Comparison of ENCODE assay signal across 33 cellular contexts in genomic region chr6:45562171-45562570, GRCh38.
DNase-seq lines count a peak whose midpoint lies in the region; ATAC-seq, FAIRE-seq and TF ChIP-seq lines count a peak whose summit lies in the region.
"Had no signal": no experiment of that assay in that cellular context is flagged by ENCODE, and none has a peak within 500 bp of the region (broad histone marks: within the 10 kb centered on the region; RNA-seq: fewer than 3 reads in every experiment).

No MANE protein-coding gene starts in this region.

- H4K20me1 ChIP-seq in K562 (replicated peaks; ENCODE audit: control insufficient read depth, insufficient read depth, low read length), result no peaks in the 10 kb centered on the region
- H4K20me1 ChIP-seq: BLaER1; BLaER1 treated with 17β-estradiol and CSF1 and Interleukin-3, amounts not matched to agents 10 nM and 100 nM had no signal

- no peak for FAIRE-seq in K562 (lab: Jason Lieb, UNC)
- FAIRE-seq: A204.1, A549, D721Med had no signal

- ATAC-seq in K562 (no peak), omental fat pad (ENCODE audit: low FRiP score) (no peak), HG03520 (IDR thresholded peaks at IDR 0.05; ENCODE audit: unreplicated experiment) (no peak)
- ATAC-seq: A549; CD8-positive, alpha-beta T cell had no signal

- WGBS in K562 (ENCODE audit: insufficient coverage, low coverage, missing lambda C conversion rate), result 4% methylated on average over 4 of the region's 4 CpGs
- WGBS in esophagus muscularis mucosa, result 92% methylated on average over 4 of the region's 4 CpGs

- TF ChIP-seq RAD21 in K562 (CRISPR knock-in tag; conservative IDR thresholded peaks at IDR 0.05 in 1 of 2, IDR thresholded peaks at IDR 0.05 in 1 of 2), result no peak

- DNase-seq in K562 (ENCODE audit: extremely low read depth in 1 of 4, low spot score in 3 of 4) (no peak), esophagus muscularis mucosa (ENCODE audit: extremely low spot score) (peak; percentile 84), omental fat pad (ENCODE audit: low spot score) (no peak), NCI-H2196 treated with DMSO at 0.1 percent for 48 hours (lab: John Stamatoyannopoulos, UW; ENCODE audit: unreplicated experiment) (no peak)
- DNase-seq: 8988T; ACHN; AML-193; BE2C; C1 segment of cervical spinal cord; Caco-2; Calu3; CD4-positive, alpha-beta memory T cell; CD4-positive, alpha-beta T cell; CD4-positive, CD25-positive, alpha-beta regulatory T cell; CD8-positive, alpha-beta memory T cell; CD8-positive, alpha-beta T cell; COR-L47; DMS 273 treated with DMSO at 0.1 percent for 48 hours; DMS153; DMS53; DMS79; DMS79 treated with DMSO at 0.1 percent for 48 hours; DND-41; EL had no signal

- H3K9ac ChIP-seq in K562 (ENCODE audit: insufficient read depth in 1 of 2, low read depth in 2 of 2, low read length in 2 of 2), result no peak overlapping the region
- H3K9ac ChIP-seq: BLaER1; BLaER1 treated with 17β-estradiol and CSF1 and Interleukin-3, amounts not matched to agents 10 nM and 100 nM had no signal

- H3K4me2 ChIP-seq in K562 (ENCODE audit: insufficient read depth, low read length), result no peak overlapping the region
- H3K4me2 ChIP-seq: A549; BLaER1; BLaER1 treated with 17β-estradiol and CSF1 and Interleukin-3, amounts not matched to agents 10 nM and 100 nM had no signal

- TF ChIP-seq CTCF in HEK293 (tag by site-specific recombination; IDR thresholded peaks at IDR 0.05) (no peak), K562 (IDR thresholded peaks at IDR 0.05 in 2 of 3, conservative IDR thresholded peaks at IDR 0.05 in 1 of 3; ENCODE audit: insufficient read depth in 2 of 3, low read depth in 1 of 3, low read length in 3 of 3) (no peak), esophagus muscularis mucosa (IDR thresholded peaks at IDR 0.05) (no peak), omental fat pad (IDR thresholded peaks at IDR 0.05) (no peak)

- H3K4me1 ChIP-seq in HEK293 (ENCODE audit: control insufficient read depth, insufficient read depth, low read length) (no peaks in the 10 kb centered on the region), K562 (replicated peaks in 1 of 2; ENCODE audit: control insufficient read depth in 2 of 2, insufficient read depth in 2 of 2, low read length in 2 of 2) (no peaks in the 10 kb centered on the region), esophagus muscularis mucosa (peaks cover 0 to 5% (median 0%) of the 10 kb centered on the region in 4 donors)
- H3K4me1 ChIP-seq: A549, BE2C, BLaER1 had no signal

- no TSS peak for BruUV-seq in K562 (replicated peaks; lab: Mats Ljungman, UMichigan)

- no peak for TF ChIP-seq EP300 in K562 (IDR thresholded peaks at IDR 0.05; ENCODE audit: low read length)
- TF ChIP-seq EP300 in esophagus muscularis mucosa (IDR thresholded peaks at IDR 0.05), result no peak

- POLR2A ChIA-PET in HEK293 (lab: Yijun Ruan, JAX) (no interaction called here), K562 (lab: Yijun Ruan, JAX) (interaction anchor here (0.6 to 1.4 kb wide), 3 partner anchors 11 to 16 kb away, joined by 3 to 5 read pairs (median 3); no protein-coding TSS in a partner anchor)

- H3K79me2 ChIP-seq in K562 (ENCODE audit: control insufficient read depth, insufficient read depth, low read length), result no peaks in the 10 kb centered on the region

- intact Hi-C loops in K562 (cut with micrococcal nuclease), result no loop called here
- intact Hi-C loops in esophagus muscularis mucosa (cut with DNase I), result no loop called here

- H2AFZ ChIP-seq in K562 (ENCODE audit: low read depth, low read length), result no peak overlapping the region

- in situ Hi-C loops in K562 (cut with MboI), result no loop called here

- peaks cover 6 to 36% of the 10 kb centered on the region in 2 experiments; a peak in 3 of 5 replicates for H3K27me3 ChIP-seq in K562 (ENCODE audit: control insufficient read depth in 2 of 2, insufficient read depth in 2 of 2, low read length in 2 of 2)
- H3K27me3 ChIP-seq in esophagus muscularis mucosa, result peaks cover 0 to 6% (median 0%) of the 10 kb centered on the region in 4 donors
- H3K27me3 ChIP-seq: BE2C; BLaER1; BLaER1 treated with 17β-estradiol and CSF1 and Interleukin-3, amounts not matched to agents 10 nM and 100 nM had no signal

- H3K27ac ChIP-seq in HEK293 (ENCODE audit: extremely low read depth, low read depth, low read length), result no peak overlapping the region
- H3K27ac ChIP-seq in K562 (ENCODE audit: extremely low read depth, low read depth, low read length), result no peak overlapping the region
- no peak overlapping the region for H3K27ac ChIP-seq in esophagus muscularis mucosa (replicated peaks in 1 of 4)
- H3K27ac ChIP-seq: 22Rv1; A549; BLaER1; BLaER1 treated with 17β-estradiol and CSF1 and Interleukin-3, amounts not matched to agents 10 nM and 100 nM; C4-2B had no signal

- H3K4me3 ChIP-seq in HEK293 (ENCODE audit: low read depth, low read length), result no peak overlapping the region
- H3K4me3 ChIP-seq in K562, result no peak overlapping the region
- H3K4me3 ChIP-seq in esophagus muscularis mucosa, result no peak overlapping the region
- H3K4me3 ChIP-seq: A549; BLaER1; BLaER1 treated with 17β-estradiol and CSF1 and Interleukin-3, amounts not matched to agents 10 nM and 100 nM had no signal

- CTCF ChIA-PET in HEK293 (lab: Yijun Ruan, JAX), result no interaction called here
- CTCF ChIA-PET in K562 (lab: Yijun Ruan, JAX; ENCODE audit: low intra/inter-chr PET ratio), result no interaction called here

- TF ChIP-seq POLR2A in K562 (conservative IDR thresholded peaks at IDR 0.05), result no peak
- TF ChIP-seq POLR2A in esophagus muscularis mucosa (IDR thresholded peaks at IDR 0.05; ENCODE audit: low read depth), result no peak

- no peaks in the 10 kb centered on the region for H3K9me1 ChIP-seq in K562 (ENCODE audit: control insufficient read depth, insufficient read depth, low read length)

- H3K9me3 ChIP-seq in HEK293 (ENCODE audit: control insufficient read depth, insufficient read depth, low read depth, low read length) (no peaks in the 10 kb centered on the region), K562 (replicated peaks; ENCODE audit: control insufficient read depth, insufficient read depth, low read depth, low read length) (no peaks in the 10 kb centered on the region), esophagus muscularis mucosa (peaks cover 0 to 3% (median 0%) of the 10 kb centered on the region in 4 donors)
- H3K9me3 ChIP-seq: A549, BE2C, BLaER1, Caco-2 had no signal

- no peaks in the 10 kb centered on the region for H3K36me3 ChIP-seq in HEK293 (ENCODE audit: control insufficient read depth in 2 of 2, insufficient read depth in 1 of 2, low read length in 2 of 2)
- H3K36me3 ChIP-seq in K562 (ENCODE audit: control insufficient read depth, insufficient read depth, low read length), result no peaks in the 10 kb centered on the region
- H3K36me3 ChIP-seq in esophagus muscularis mucosa, result no peaks in the 10 kb centered on the region
- H3K36me3 ChIP-seq: BE2C; BLaER1; BLaER1 treated with 17β-estradiol and CSF1 and Interleukin-3, amounts not matched to agents 10 nM and 100 nM had no signal

TF ChIP-seq in HEK293, 187 proteins besides CTCF, POLR2A, EP300 and RAD21 (continues in another document):
- TF ChIP-seq ZNF501 (tag by site-specific recombination; IDR thresholded peaks at IDR 0.05) (no peak), SETDB1 (IDR thresholded peaks at IDR 0.05; ENCODE audit: insufficient read length, low read length) (no peak)

TF ChIP-seq in K562, 482 proteins besides CTCF, POLR2A, EP300 and RAD21 (continues in another document):
- TF ChIP-seq ZNF75A (CRISPR knock-in tag; IDR thresholded peaks at IDR 0.05), result no peak
- TF ChIP-seq PTTG1 (tag; IDR thresholded peaks at IDR 0.05; ENCODE audit: low read depth), result no peak
- TF ChIP-seq ATF4 (CRISPR knock-in tag; IDR thresholded peaks at IDR 0.05), result no peak
- no peak for TF ChIP-seq SRSF3 (IDR thresholded peaks at IDR 0.05; ENCODE audit: insufficient read depth, low read length)
- TF ChIP-seq FOXO4 (CRISPR knock-in tag; IDR thresholded peaks at IDR 0.05), result no peak

Comparison
In these comparisons a context has a peak if more than half of its experiments do, and no peak if none do; other contexts are left out.
1. Of the 44 proteins assayed by ChIP-seq in both K562 and HEK293: peak only in K562: none; only in HEK293: none; in both: PRDM10; in neither: 43.